Comparison of ENCODE assay signal across 3 cellular contexts in the genomic region with DNA sequence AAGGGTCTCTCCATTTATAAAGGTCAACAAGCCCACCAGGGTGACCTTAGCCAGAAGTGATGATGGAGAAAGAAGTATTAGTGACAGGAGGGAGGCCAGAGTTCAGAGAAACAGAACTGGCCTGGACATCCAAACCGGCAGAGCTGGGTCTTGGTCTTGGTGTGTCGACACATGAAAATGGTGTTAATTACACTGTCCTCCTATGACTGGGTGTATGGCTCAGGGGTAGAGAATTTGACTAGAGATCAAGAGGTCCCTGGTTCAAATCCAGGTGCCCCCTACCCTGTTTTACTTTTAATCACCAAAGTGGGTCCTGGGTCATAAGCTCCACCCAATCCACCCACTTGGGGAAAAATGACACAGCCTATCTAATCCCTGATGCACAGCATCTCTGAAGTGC.
TF ChIP-seq lines count a peak whose summit lies in the region.

No MANE protein-coding gene starts in this region.

TF ChIP-seq in A549, 52 proteins besides CTCF, POLR2A, EP300 and RAD21:
- TF ChIP-seq SMC3 (IDR thresholded peaks at IDR 0.05) (no peak), SREBF2 (IDR thresholded peaks at IDR 0.05) (0 out of 2 replicates have a peak, but pooled peaks have one; percentile 15), POLR2AphosphoS2 (conservative IDR thresholded peaks at IDR 0.05; ENCODE audit: low read length) (0 out of 2 replicates have a peak, but pooled peaks have one; percentile 24)

TF ChIP-seq in K562, 482 proteins besides CTCF, POLR2A, EP300 and RAD21 (continues in another document):
- peak; percentile 19 for TF ChIP-seq BDP1 (IDR thresholded peaks at IDR 0.05; ENCODE audit: insufficient read depth, insufficient read length)
- TF ChIP-seq ETS2 (tag; IDR thresholded peaks at IDR 0.05; ENCODE audit: borderline replicate concordance, poor library complexity, severe bottlenecking), result no peak
- no peak for TF ChIP-seq MTA2 (IDR thresholded peaks at IDR 0.05; ENCODE audit: low read depth)
- TF ChIP-seq DNMT1 (IDR thresholded peaks at IDR 0.05), result no peak
- TF ChIP-seq HMGN3 (IDR thresholded peaks at IDR 0.05; ENCODE audit: borderline replicate concordance, extremely low read depth, insufficient read length, low read depth, low read length), result no peak
- peak; percentile 87 for TF ChIP-seq TBP (optimal IDR thresholded peaks at IDR 0.05; ENCODE audit: low read depth, low read length)
- no peak for TF ChIP-seq RBM17 (IDR thresholded peaks at IDR 0.05; ENCODE audit: borderline replicate concordance, low read depth, low read length)
- TF ChIP-seq EGR1 (conservative IDR thresholded peaks at IDR 0.05), result no peak
- peak; percentile 74 for TF ChIP-seq POLR2H (tag; IDR thresholded peaks at IDR 0.05; ENCODE audit: low read depth)
- TF ChIP-seq KLF16 (IDR thresholded peaks at IDR 0.05), result no peak
- peak; percentile 72 for TF ChIP-seq POLR3A (IDR thresholded peaks at IDR 0.05; ENCODE audit: borderline replicate concordance, extremely low read depth, insufficient read depth, insufficient read length)
- no peak for TF ChIP-seq OTX1 (CRISPR knock-in tag; IDR thresholded peaks at IDR 0.05)
- TF ChIP-seq, protein P1, sequence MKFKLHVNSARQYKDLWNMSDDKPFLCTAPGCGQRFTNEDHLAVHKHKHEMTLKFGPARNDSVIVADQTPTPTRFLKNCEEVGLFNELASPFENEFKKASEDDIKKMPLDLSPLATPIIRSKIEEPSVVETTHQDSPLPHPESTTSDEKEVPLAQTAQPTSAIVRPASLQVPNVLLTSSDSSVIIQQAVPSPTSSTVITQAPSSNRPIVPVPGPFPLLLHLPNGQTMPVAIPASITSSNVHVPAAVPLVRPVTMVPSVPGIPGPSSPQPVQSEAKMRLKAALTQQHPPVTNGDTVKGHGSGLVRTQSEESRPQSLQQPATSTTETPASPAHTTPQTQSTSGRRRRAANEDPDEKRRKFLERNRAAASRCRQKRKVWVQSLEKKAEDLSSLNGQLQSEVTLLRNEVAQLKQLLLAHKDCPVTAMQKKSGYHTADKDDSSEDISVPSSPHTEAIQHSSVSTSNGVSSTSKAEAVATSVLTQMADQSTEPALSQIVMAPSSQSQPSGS (CRISPR knock-in tag; IDR thresholded peaks at IDR 0.05), result no peak
- TF ChIP-seq, protein P2, sequence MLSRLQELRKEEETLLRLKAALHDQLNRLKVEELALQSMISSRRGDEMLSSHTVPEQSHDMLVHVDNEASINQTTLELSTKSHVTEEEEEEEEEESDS (CRISPR knock-in tag; IDR thresholded peaks at IDR 0.05), result no peak
- TF ChIP-seq, protein P3, sequence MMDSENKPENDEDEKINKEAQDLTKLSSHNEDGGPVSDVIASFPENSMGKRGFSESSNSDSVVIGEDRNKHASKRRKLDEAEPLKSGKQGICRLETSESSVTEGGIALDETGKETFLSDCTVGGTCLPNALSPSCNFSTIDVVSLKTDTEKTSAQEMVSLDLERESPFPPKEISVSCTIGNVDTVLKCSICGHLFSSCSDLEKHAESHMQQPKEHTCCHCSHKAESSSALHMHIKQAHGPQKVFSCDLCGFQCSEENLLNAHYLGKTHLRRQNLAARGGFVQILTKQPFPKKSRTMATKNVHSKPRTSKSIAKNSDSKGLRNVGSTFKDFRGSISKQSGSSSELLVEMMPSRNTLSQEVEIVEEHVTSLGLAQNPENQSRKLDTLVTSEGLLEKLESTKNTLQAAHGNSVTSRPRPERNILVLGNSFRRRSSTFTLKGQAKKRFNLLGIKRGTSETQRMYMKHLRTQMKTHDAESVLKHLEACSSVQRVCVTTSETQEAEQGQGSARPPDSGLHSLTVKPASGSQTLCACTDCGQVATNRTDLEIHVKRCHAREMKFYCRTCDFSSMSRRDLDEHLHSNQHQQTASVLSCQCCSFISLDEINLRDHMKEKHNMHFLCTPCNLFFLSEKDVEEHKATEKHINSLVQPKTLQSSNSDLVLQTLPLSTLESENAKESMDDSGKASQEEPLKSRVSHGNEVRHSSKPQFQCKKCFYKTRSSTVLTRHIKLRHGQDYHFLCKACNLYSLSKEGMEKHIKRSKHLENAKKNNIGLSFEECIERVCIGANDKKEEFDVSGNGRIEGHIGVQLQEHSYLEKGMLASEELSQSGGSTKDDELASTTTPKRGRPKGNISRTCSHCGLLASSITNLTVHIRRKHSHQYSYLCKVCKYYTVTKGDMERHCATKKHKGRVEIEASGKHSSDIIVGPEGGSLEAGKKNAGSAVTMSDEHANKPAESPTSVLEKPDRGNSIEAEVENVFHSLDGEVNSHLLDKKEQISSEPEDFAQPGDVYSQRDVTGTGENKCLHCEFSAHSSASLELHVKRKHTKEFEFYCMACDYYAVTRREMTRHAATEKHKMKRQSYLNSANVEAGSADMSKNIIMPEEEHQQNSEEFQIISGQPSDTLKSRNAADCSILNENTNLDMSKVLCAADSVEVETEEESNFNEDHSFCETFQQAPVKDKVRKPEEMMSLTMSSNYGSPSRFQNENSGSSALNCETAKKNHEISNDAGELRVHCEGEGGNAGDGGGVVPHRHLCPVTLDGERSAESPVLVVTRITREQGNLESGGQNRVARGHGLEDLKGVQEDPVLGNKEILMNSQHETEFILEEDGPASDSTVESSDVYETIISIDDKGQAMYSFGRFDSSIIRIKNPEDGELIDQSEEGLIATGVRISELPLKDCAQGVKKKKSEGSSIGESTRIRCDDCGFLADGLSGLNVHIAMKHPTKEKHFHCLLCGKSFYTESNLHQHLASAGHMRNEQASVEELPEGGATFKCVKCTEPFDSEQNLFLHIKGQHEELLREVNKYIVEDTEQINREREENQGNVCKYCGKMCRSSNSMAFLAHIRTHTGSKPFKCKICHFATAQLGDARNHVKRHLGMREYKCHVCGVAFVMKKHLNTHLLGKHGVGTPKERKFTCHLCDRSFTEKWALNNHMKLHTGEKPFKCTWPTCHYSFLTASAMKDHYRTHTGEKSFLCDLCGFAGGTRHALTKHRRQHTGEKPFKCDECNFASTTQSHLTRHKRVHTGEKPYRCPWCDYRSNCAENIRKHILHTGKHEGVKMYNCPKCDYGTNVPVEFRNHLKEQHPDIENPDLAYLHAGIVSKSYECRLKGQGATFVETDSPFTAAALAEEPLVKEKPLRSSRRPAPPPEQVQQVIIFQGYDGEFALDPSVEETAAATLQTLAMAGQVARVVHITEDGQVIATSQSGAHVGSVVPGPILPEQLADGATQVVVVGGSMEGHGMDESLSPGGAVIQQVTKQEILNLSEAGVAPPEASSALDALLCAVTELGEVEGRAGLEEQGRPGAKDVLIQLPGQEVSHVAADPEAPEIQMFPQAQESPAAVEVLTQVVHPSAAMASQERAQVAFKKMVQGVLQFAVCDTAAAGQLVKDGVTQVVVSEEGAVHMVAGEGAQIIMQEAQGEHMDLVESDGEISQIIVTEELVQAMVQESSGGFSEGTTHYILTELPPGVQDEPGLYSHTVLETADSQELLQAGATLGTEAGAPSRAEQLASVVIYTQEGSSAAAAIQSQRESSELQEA (IDR thresholded peaks at IDR 0.05; ENCODE audit: low read depth), result no peak
- TF ChIP-seq, protein P4, sequence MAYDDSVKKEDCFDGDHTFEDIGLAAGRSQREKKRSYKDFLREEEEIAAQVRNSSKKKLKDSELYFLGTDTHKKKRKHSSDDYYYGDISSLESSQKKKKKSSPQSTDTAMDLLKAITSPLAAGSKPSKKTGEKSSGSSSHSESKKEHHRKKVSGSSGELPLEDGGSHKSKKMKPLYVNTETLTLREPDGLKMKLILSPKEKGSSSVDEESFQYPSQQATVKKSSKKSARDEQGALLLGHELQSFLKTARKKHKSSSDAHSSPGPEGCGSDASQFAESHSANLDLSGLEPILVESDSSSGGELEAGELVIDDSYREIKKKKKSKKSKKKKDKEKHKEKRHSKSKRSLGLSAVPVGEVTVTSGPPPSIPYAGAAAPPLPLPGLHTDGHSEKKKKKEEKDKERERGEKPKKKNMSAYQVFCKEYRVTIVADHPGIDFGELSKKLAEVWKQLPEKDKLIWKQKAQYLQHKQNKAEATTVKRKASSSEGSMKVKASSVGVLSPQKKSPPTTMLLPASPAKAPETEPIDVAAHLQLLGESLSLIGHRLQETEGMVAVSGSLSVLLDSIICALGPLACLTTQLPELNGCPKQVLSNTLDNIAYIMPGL (CRISPR knock-in tag; IDR thresholded peaks at IDR 0.05), result no peak

TF ChIP-seq in H1, 55 proteins besides CTCF, POLR2A, EP300 and RAD21:
- TF ChIP-seq TBP (IDR thresholded peaks at IDR 0.05; ENCODE audit: low read depth, low read length), result peak; percentile 93
- no peak for TF ChIP-seq JUND (IDR thresholded peaks at IDR 0.05; ENCODE audit: low read length)
